Comparison of ENCODE assay signal across 23 cellular contexts in the genomic region with DNA sequence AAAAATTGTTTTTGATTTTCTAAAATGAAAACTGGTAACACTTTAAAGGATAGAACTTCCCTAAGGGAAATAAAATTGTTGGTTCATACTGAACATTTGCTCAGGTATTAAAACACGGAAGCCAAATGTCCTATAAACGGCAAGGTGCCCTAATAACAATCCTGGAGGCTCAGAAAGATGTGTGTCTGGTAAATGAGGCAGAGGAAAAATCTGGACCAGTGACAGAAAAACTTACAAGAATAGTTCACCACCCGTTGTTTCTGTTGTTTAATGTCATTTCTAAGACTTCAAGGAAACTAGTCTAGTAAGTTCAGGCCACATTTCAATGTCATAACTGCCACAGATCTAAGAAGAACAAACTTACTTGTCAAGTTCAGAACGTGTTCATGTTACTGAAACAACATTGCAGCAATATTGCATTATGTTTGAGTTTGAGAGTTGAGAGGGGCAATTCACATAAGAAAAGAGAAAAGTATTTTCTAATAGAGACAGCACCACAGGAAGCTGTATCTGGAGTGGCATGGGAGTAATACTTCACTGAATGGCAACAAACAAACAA.
"Had no signal": no experiment of that assay in that cellular context is flagged by ENCODE, and none has a peak within 500 bp of the region (broad histone marks: within the 10 kb centered on the region; RNA-seq: fewer than 3 reads in every experiment).

No MANE protein-coding gene starts in this region.

- H2AFZ ChIP-seq: neural progenitor cell had no signal

- H3K9me3 ChIP-seq: esophagus muscularis mucosa, left ventricle myocardium inferior, lower lobe of right lung, pancreas, tibial artery, upper lobe of left lung, vagina had no signal

- FAIRE-seq: kidney, pancreas had no signal

- H3K36me3 ChIP-seq: esophagus muscularis mucosa, left ventricle myocardium inferior, lower lobe of right lung, neural progenitor cell, pancreas, tibial artery, upper lobe of left lung, vagina had no signal

- H3K4me3 ChIP-seq: dorsolateral prefrontal cortex, esophagus muscularis mucosa, left ventricle myocardium inferior, lower lobe of right lung, neural progenitor cell, pancreas, smooth muscle cell, tibial artery, upper lobe of left lung, vagina had no signal

- ATAC-seq: left cardiac atrium; lower lobe of right lung; natural killer cell treated with Interleukin-12 subunit alpha and Interleukin-12 subunit beta and Interleukin-15 and Interleukin-18, amount 100 ng/mL, for 72 hours; pancreas; right cardiac atrium; stimulated activated memory B cell treated with anti-CD40 and anti-IgM and Interleukin-4, amounts not matched to agents 10 μg/mL and 1 μg/mL and 100 μg/mL, for 72 hours had no signal

- H3K4me2 ChIP-seq: neural progenitor cell, smooth muscle cell had no signal

- H3K9ac ChIP-seq: neural progenitor cell had no signal

- H3K27ac ChIP-seq: dorsolateral prefrontal cortex, epithelial cell of prostate, esophagus muscularis mucosa, left ventricle myocardium inferior, lower lobe of right lung, neural progenitor cell, pancreas, tibial artery, upper lobe of left lung, vagina had no signal

- H3K27me3 ChIP-seq: dorsolateral prefrontal cortex, esophagus muscularis mucosa, neural progenitor cell, pancreas, tibial artery, upper lobe of left lung, vagina had no signal

- H3K4me1 ChIP-seq: esophagus muscularis mucosa, left ventricle myocardium inferior, lower lobe of right lung, neural progenitor cell, pancreas, tibial artery, upper lobe of left lung, vagina had no signal

- DNase-seq: cortex of kidney; dorsolateral prefrontal cortex; effector CD8-positive, alpha-beta T cell; foreskin fibroblast; kidney; left cardiac atrium; left ventricle myocardium inferior; lower lobe of right lung; mesenchymal stem cell; midbrain; nucleus accumbens; pancreas; right cardiac atrium; stimulated activated CD4-positive, alpha-beta T cell treated with anti-CD3 and anti-CD28 coated beads, Interleukin-4, amount 100 ng/mL, for 24 hours; tibial artery; upper lobe of left lung had no signal
